Comparison of ENCODE assay signal across 8 cellular contexts in genomic region chr5:139844472-139845145, GRCh38. TPM values are rescaled to one million over a fixed set of nuclear protein-coding genes. Genes with fewer than 3 reads are reported as not detected.
DNase-seq lines count a peak whose midpoint lies in the region; ATAC-seq and TF ChIP-seq lines count a peak whose summit lies in the region.

No MANE protein-coding gene starts in this region.

- TF ChIP-seq CTCF in WTC11 (IDR thresholded peaks at IDR 0.05) (peak; percentile 58), mammary epithelial cell (conservative IDR thresholded peaks at IDR 0.05 in 1 of 2, IDR thresholded peaks at IDR 0.05 in 1 of 2; ENCODE audit: extremely low read depth in 1 of 2, insufficient read depth in 1 of 2, low read depth in 1 of 2, low read length in 2 of 2) (peak; percentile 75 to 80)

- no peaks in the 10 kb centered on the region for H3K9me3 ChIP-seq in mammary epithelial cell (replicated peaks; ENCODE audit: insufficient read depth, low read length)

- no TSS peak for BruUV-seq in mammary epithelial cell (replicated peaks; lab: Mats Ljungman, UMichigan)

- H3K27ac Mint-ChIP-seq in WTC11, result no peak overlapping the region

- H3K4me3 ChIP-seq in mammary epithelial cell (replicated peaks in 1 of 3; ENCODE audit: insufficient read depth in 1 of 3, low read depth in 2 of 3, low read length in 3 of 3), result no peak overlapping the region

- peaks cover 9% of the 10 kb centered on the region for H3K4me1 Mint-ChIP-seq in WTC11

- no peaks in the 10 kb centered on the region for H3K79me2 ChIP-seq in mammary epithelial cell (ENCODE audit: insufficient read depth, low read length)

- ATAC-seq in GM21381 (IDR thresholded peaks at IDR 0.05; ENCODE audit: unreplicated experiment), result peak; percentile 63
- ATAC-seq in WTC11, result peak; percentile 86
- ATAC-seq in GM21786 (IDR thresholded peaks at IDR 0.05; ENCODE audit: unreplicated experiment), result no peak

- CTCF ChIA-PET in WTC11 (lab: Charles Lee) (interaction anchor here (0.5 to 12.1 kb wide), 8 partner anchors 14 to 124 kb away, joined by 3 to 155 read pairs (median 7); partner anchors contain the start of gene PSD2), mammary epithelial cell (lab: Charles Lee; ENCODE audit: low non-redundant PET) (interaction anchor here (0.7 kb wide), 1 partner anchor 57 kb away, joined by 4 read pairs; no protein-coding TSS in a partner anchor)

- 42% methylated on average over 16 of the region's 18 CpGs for WGBS in mammary epithelial cell (ENCODE audit: low coverage, missing lambda C conversion rate)

- no peak overlapping the region for H3K4me2 ChIP-seq in mammary epithelial cell (ENCODE audit: insufficient read depth, low read depth, low read length)

- H2AFZ ChIP-seq in mammary epithelial cell (ENCODE audit: low read depth, low read length), result peak overlapping the region; percentile 26

- no peaks in the 10 kb centered on the region for H3K36me3 ChIP-seq in mammary epithelial cell (ENCODE audit: insufficient read depth, low read length)

- H3K9me3 Mint-ChIP-seq in WTC11, result no peaks in the 10 kb centered on the region

- no peak overlapping the region for H3K27ac ChIP-seq in mammary epithelial cell (ENCODE audit: insufficient read depth, low read depth, low read length)

- in situ Hi-C loops in mammary epithelial cell (cut with MboI; ENCODE audit: low sequenced_read_pairs in 2 of 2), result loop anchor here (10.0 kb wide), 1 partner anchor 60 kb away; no protein-coding TSS in a partner anchor

- H3K4me1 ChIP-seq in mammary epithelial cell (ENCODE audit: insufficient read depth, low read length), result no peaks in the 10 kb centered on the region

- no peaks in the 10 kb centered on the region for H4K20me1 ChIP-seq in mammary epithelial cell (ENCODE audit: insufficient read depth, low read length)

- no peaks in the 10 kb centered on the region for H3K36me3 Mint-ChIP-seq in WTC11

- H3K9ac ChIP-seq in mammary epithelial cell (ENCODE audit: insufficient read depth, low read length), result no peak overlapping the region

- POLR2A ChIA-PET in WTC11 (lab: Charles Lee), result no interaction called here

- H3K27me3 ChIP-seq in mammary epithelial cell (ENCODE audit: insufficient read depth, low read length), result no peaks in the 10 kb centered on the region

- peaks cover 51% of the 10 kb centered on the region for H3K27me3 Mint-ChIP-seq in WTC11 (ENCODE audit: low read depth)

- peak in 12 of 14 donors; percentile 6 to 74 (median 56) for DNase-seq in C1 segment of cervical spinal cord (lab: John Stamatoyannopoulos, UW)
- peak; percentile 17 for DNase-seq in NCI-H2029 (lab: John Stamatoyannopoulos, UW)
- DNase-seq in WTC11 (ENCODE audit: low spot score), result peak; percentile 94
- peak; percentile 41 for DNase-seq in mammary epithelial cell
- peak; percentile 68 for DNase-seq in kidney tubule cell (ENCODE audit: low spot score)
- DNase-seq in stimulated activated CD4-positive, alpha-beta T cell treated with anti-CD3 and anti-CD28 coated beads, Interleukin-2, amount 100 ng/mL, for 48 hours, result peak; percentile 70 to 73

- intact Hi-C loops in mammary epithelial cell (cut with micrococcal nuclease), result loop anchor here (1.0 kb wide), 2 partner anchors 57 to 124 kb away; no protein-coding TSS in a partner anchor

- dilution Hi-C loops in mammary epithelial cell (cut with HindIII; ENCODE audit: low sequenced_read_pairs), result loop anchor here (5.0 kb wide), 1 partner anchor 97 kb away; no protein-coding TSS in a partner anchor

- no peak overlapping the region for H3K4me3 Mint-ChIP-seq in WTC11

TF ChIP-seq in WTC11, 78 proteins besides CTCF, POLR2A, EP300 and RAD21:
- TF ChIP-seq E2F5 (CRISPR knock-in tag; IDR thresholded peaks at IDR 0.05), result no peak
- TF ChIP-seq RORB (CRISPR knock-in tag; IDR thresholded peaks at IDR 0.05), result no peak
- no peak for TF ChIP-seq USF2 (CRISPR knock-in tag; IDR thresholded peaks at IDR 0.05)
- no peak for TF ChIP-seq ATF2 (CRISPR knock-in tag; IDR thresholded peaks at IDR 0.05; ENCODE audit: borderline replicate concordance, low read depth)
- no peak for TF ChIP-seq ATF3 (CRISPR knock-in tag; conservative IDR thresholded peaks at IDR 0.05)
- TF ChIP-seq TP53 (CRISPR knock-in tag; IDR thresholded peaks at IDR 0.05), result no peak
- TF ChIP-seq TCF7 (CRISPR knock-in tag; IDR thresholded peaks at IDR 0.05; ENCODE audit: low read depth), result no peak

RNA-seq across cellular contexts. Expression of gene PSD2, which starts 49.0 kb away (rescaled TPM):
- 0.55 to 0.57 TPM (median 0.57 TPM) in 3 replicates for total RNA-seq in WTC11 (2021)
- under 1 TPM; under 0.01 to 0.07 TPM for total RNA-seq in mammary epithelial cell
- not detected for polyA plus RNA-seq in mammary epithelial cell
- not detected for polyA minus RNA-seq in mammary epithelial cell

Comparison
In these comparisons a context has a peak if more than half of its experiments do, and no peak if none do; other contexts are left out.
1. DNase-seq: peak in every context shown above with its lines; median percentile 94 in WTC11; 72 in stimulated activated CD4-positive, alpha-beta T cell treated with anti-CD3 and anti-CD28 coated beads, Interleukin-2, amount 100 ng/mL, for 48 hours; 68 in kidney tubule cell; 56 in C1 segment of cervical spinal cord; 41 in mammary epithelial cell; 17 in NCI-H2029.